ENCODE assay signal across 24 cellular contexts in genomic region chr18:38237796-38238195, GRCh38.
"Had no signal": no experiment of that assay in that cellular context is flagged by ENCODE, and none has a peak within 500 bp of the region (broad histone marks: within the 10 kb centered on the region; RNA-seq: fewer than 3 reads in every experiment).

No MANE protein-coding gene starts in this region.

- H3K36me3 Mint-ChIP-seq: natural killer cell; neural progenitor cell; stimulated activated effector memory CD8-positive, alpha-beta T cell treated with anti-CD3 and anti-CD28 coated beads, Interleukin-12 subunit alpha, Interleukin-12 subunit beta, amount 100 ng/mL, for 72 hours; stimulated activated naive B cell treated with anti-CD40 and anti-IgM and Interleukin-4, amounts not matched to agents 10 μg/mL and 1 μg/mL and 100 μg/mL, for 72 hours had no signal

- H3K4me3 Mint-ChIP-seq: natural killer cell; nephron; neural progenitor cell; stimulated activated effector memory CD8-positive, alpha-beta T cell treated with anti-CD3 and anti-CD28 coated beads, Interleukin-12 subunit alpha, Interleukin-12 subunit beta, amount 100 ng/mL, for 72 hours; stimulated activated naive B cell treated with anti-CD40 and anti-IgM and Interleukin-4, amounts not matched to agents 10 μg/mL and 1 μg/mL and 100 μg/mL, for 72 hours; stimulated activated naive CD8-positive, alpha-beta T cell treated with anti-CD3 and anti-CD28 coated beads, Interleukin-15, Interleukin-2, amounts not matched to agents 100 ng/mL and 50 ng/mL, for 24 hours had no signal

- H3K4me1 Mint-ChIP-seq: natural killer cell; nephron; stimulated activated effector memory CD8-positive, alpha-beta T cell treated with anti-CD3 and anti-CD28 coated beads, Interleukin-12 subunit alpha, Interleukin-12 subunit beta, amount 100 ng/mL, for 72 hours; stimulated activated naive B cell treated with anti-CD40 and anti-IgM and Interleukin-4, amounts not matched to agents 10 μg/mL and 1 μg/mL and 100 μg/mL, for 72 hours had no signal

- DNase-seq: natural killer cell; occipital lobe; ovary; posterior cingulate gyrus; psoas muscle; right cardiac atrium; right lobe of liver; sigmoid colon; small intestine; stimulated activated CD4-positive, alpha-beta T cell treated with anti-CD3 and anti-CD28 coated beads, Interleukin-15, amount 100 ng/mL, for 24 hours; stimulated activated CD4-positive, alpha-beta T cell treated with anti-CD3 and anti-CD28 coated beads, Interleukin-2, amount 100 ng/mL, for 24 hours; stimulated activated CD4-positive, alpha-beta T cell treated with anti-CD3 and anti-CD28 coated beads, Interleukin-2, amount 100 ng/mL, for 48 hours; stimulated activated CD4-positive, alpha-beta T cell treated with anti-CD3 and anti-CD28 coated beads, Interleukin-4, amount 100 ng/mL, for 24 hours; stimulated activated naive B cell treated with anti-CD40 and anti-IgM and Interleukin-4, amounts not matched to agents 10 μg/mL and 1 μg/mL and 100 μg/mL, for 72 hours; stimulated activated naive CD4-positive, alpha-beta T cell treated with Interleukin-2 at 50 U/mL for 16 hours; stomach; thyroid gland; trophoblast cell; upper lobe of left lung had no signal

- ATAC-seq: natural killer cell; psoas muscle; right cardiac atrium; right lobe of liver; stimulated activated effector memory CD8-positive, alpha-beta T cell treated with anti-CD3 and anti-CD28 coated beads, Interleukin-12 subunit alpha, Interleukin-12 subunit beta, amount 100 ng/mL, for 72 hours; stimulated activated naive B cell treated with anti-CD40 and anti-IgM and Interleukin-4, amounts not matched to agents 10 μg/mL and 1 μg/mL and 100 μg/mL, for 72 hours had no signal

- H3K27ac Mint-ChIP-seq: natural killer cell; nephron; neural progenitor cell; progenitor cell of endocrine pancreas; stimulated activated effector memory CD8-positive, alpha-beta T cell treated with anti-CD3 and anti-CD28 coated beads, Interleukin-12 subunit alpha, Interleukin-12 subunit beta, amount 100 ng/mL, for 72 hours; stimulated activated naive B cell treated with anti-CD40 and anti-IgM and Interleukin-4, amounts not matched to agents 10 μg/mL and 1 μg/mL and 100 μg/mL, for 72 hours; stimulated activated naive CD8-positive, alpha-beta T cell treated with anti-CD3 and anti-CD28 coated beads, Interleukin-15, Interleukin-2, amounts not matched to agents 100 ng/mL and 50 ng/mL, for 24 hours had no signal

- H3K9me3 Mint-ChIP-seq: nephron, neural progenitor cell had no signal

- H3K27me3 Mint-ChIP-seq: progenitor cell of endocrine pancreas; stimulated activated naive B cell treated with anti-CD40 and anti-IgM and Interleukin-4, amounts not matched to agents 10 μg/mL and 1 μg/mL and 100 μg/mL, for 72 hours; stimulated activated naive CD8-positive, alpha-beta T cell treated with anti-CD3 and anti-CD28 coated beads, Interleukin-15, Interleukin-2, amounts not matched to agents 100 ng/mL and 50 ng/mL, for 24 hours had no signal
